In genomic region chr12:93913845-93914244, GRCh38 we compare ENCODE assay signal across 1 cellular context.
TF ChIP-seq lines count a peak whose summit lies in the region.

No MANE protein-coding gene starts in this region.

TF ChIP-seq in SK-N-SH, 30 proteins besides CTCF, POLR2A, EP300 and RAD21 (continued from another document):
- TF ChIP-seq FOXJ3 (CRISPR knock-in tag; IDR thresholded peaks at IDR 0.05) (no peak), SMC3 (IDR thresholded peaks at IDR 0.05; ENCODE audit: low read depth, low read length) (no peak), FOSL2 (IDR thresholded peaks at IDR 0.05; ENCODE audit: borderline replicate concordance, low read depth) (peak; percentile 57; the same call in 1 of the 2 replicates), RXRA (IDR thresholded peaks at IDR 0.05; ENCODE audit: borderline replicate concordance, low read depth) (no peak), MXI1 (IDR thresholded peaks at IDR 0.05; ENCODE audit: low read depth, low read length) (no peak), PBX3 (IDR thresholded peaks at IDR 0.05) (peak; percentile 61), RFX5 (IDR thresholded peaks at IDR 0.05; ENCODE audit: low read length) (no peak), GATA2 (CRISPR knock-in tag; IDR thresholded peaks at IDR 0.05) (no peak), IRF3 (IDR thresholded peaks at IDR 0.05; ENCODE audit: low read depth, low read length) (no peak), FOXM1 (IDR thresholded peaks at IDR 0.05; ENCODE audit: low read depth) (peak; percentile 33; the same call in 1 of the 2 replicates), POLR2AphosphoS5 (IDR thresholded peaks at IDR 0.05; ENCODE audit: low read depth, low read length) (peak; percentile 33; the same call in 1 of the 2 replicates), NFIC (IDR thresholded peaks at IDR 0.05; ENCODE audit: borderline replicate concordance) (peak; percentile 81)
